In genomic region chr1:29937356-29937755, GRCh38 we compare ENCODE assay signal across 10 cellular contexts.
"Had no signal": no experiment of that assay in that cellular context is flagged by ENCODE, and none has a peak within 500 bp of the region (broad histone marks: within the 10 kb centered on the region; RNA-seq: fewer than 3 reads in every experiment).

No MANE protein-coding gene starts in this region.

- FAIRE-seq: H54 had no signal

- H3K4me1 ChIP-seq: HAP-1 had no signal

- H2AFZ ChIP-seq: GM23248, GM23338 had no signal

- DNase-seq: GM23248, GOT3, H7, H9, HCEC 1CT, HFFc6 had no signal

- ATAC-seq: GM23338, HCT116 had no signal

- H3K27ac ChIP-seq: GM23248 had no signal

- H3K36me3 ChIP-seq: HAP-1 had no signal

- H3K4me2 ChIP-seq: GM23338 had no signal

- H3K4me3 ChIP-seq: GM23248, GM23338, HAP-1 had no signal

- H3K9ac ChIP-seq: GM23248 had no signal

- H3K9me3 ChIP-seq: HAP-1 had no signal
